In the genomic region with DNA sequence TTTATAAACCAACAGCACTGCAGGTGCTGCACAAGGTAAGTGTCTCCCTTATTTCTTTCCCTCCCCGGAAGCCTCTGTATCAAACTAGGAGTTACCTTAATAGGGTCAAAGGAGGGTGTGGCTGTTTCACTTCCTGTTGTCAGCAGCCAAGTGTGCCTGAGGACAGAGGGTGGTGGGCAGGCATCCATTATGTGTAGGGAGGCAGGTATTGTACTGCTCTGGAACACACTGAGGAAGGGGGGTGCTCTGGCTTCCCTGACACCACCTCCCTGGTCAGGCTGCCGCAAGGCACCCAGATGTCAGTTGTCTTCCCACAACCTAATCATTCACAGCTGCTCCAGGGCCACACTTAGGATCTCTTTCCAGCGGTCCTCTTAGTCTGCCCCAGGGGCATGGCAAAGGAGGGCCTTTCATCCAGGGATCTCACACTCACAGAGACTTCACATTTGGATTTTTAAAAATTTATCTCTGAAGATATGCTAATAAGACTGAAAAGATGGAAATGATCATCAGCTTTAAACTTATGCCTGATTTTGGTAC, we compare ENCODE assay signal across 9 cellular contexts.
DNase-seq lines count a peak whose midpoint lies in the region; ATAC-seq and TF ChIP-seq lines count a peak whose summit lies in the region.
"Had no signal": no experiment of that assay in that cellular context is flagged by ENCODE, and none has a peak within 500 bp of the region (broad histone marks: within the 10 kb centered on the region; RNA-seq: fewer than 3 reads in every experiment).

No MANE protein-coding gene starts in this region.

- DNase-seq in MCF 10A (ENCODE audit: unreplicated experiment) (no peak), breast epithelium (ENCODE audit: low spot score in 2 of 2) (no peak), transverse colon (peak; percentile 61), sciatic nerve (ENCODE audit: low spot score) (no peak), HuH-7 (ENCODE audit: low spot score) (no peak), ascending aorta (ENCODE audit: low spot score in 2 of 2) (no peak)
- peak; percentile 32 for DNase-seq in activated CD8-positive, alpha-beta T cell treated with anti-CD3 and anti-CD28 coated beads, Interleukin-2, amount 10 ng/mL, durations not matched to agents 7 days and 5 days
- DNase-seq: IMR-90 had no signal

- H3K4me3 ChIP-seq in breast epithelium (no peak overlapping the region), transverse colon (peak overlapping the region in 2 of 4 donors; percentile 3 to 12), ascending aorta (no peak overlapping the region)

- H3K36me3 Mint-ChIP-seq in MCF 10A (ENCODE audit: insufficient read depth, unreplicated experiment) = no peaks in the 10 kb centered on the region
- no peaks in the 10 kb centered on the region for H3K36me3 Mint-ChIP-seq in activated CD8-positive, alpha-beta T cell treated with anti-CD3 and anti-CD28 coated beads, Interleukin-2, amount 10 ng/mL, durations not matched to agents 7 days and 5 days (ENCODE audit: low read depth)

- TF ChIP-seq POLR2A in breast epithelium (IDR thresholded peaks at IDR 0.05) = no peak
- TF ChIP-seq POLR2A in transverse colon (IDR thresholded peaks at IDR 0.05) = no peak

- no TSS peak for BruUV-seq in MCF 10A (replicated peaks; lab: Mats Ljungman, UMichigan)

- 56% methylated on average over 3 of the region's 3 CpGs; no CpG with 5 or more reads in 1 of the 2 donors for WGBS in transverse colon (ENCODE audit: low coverage in 1 of 2), 2 donors

- intact Hi-C loops in MCF 10A (cut with micrococcal nuclease) = loop anchor here (10.0 kb wide), 1 partner anchor 50 kb away; no protein-coding TSS in a partner anchor
- intact Hi-C loops in breast epithelium (cut with DNase I; ENCODE audit: low total_unique reads) = no loop called here
- intact Hi-C loops in transverse colon (cut with DNase I; ENCODE audit: low total_unique reads) = no loop called here
- intact Hi-C loops in sciatic nerve (cut with DNase I) = no loop called here
- intact Hi-C loops in ascending aorta (cut with DNase I) = no loop called here

- H3K9me3 Mint-ChIP-seq in MCF 10A (ENCODE audit: unreplicated experiment) = no peaks in the 10 kb centered on the region
- H3K9me3 Mint-ChIP-seq in activated CD8-positive, alpha-beta T cell treated with anti-CD3 and anti-CD28 coated beads, Interleukin-2, amount 10 ng/mL, durations not matched to agents 7 days and 5 days (ENCODE audit: insufficient read depth) = no peaks in the 10 kb centered on the region

- no peaks in the 10 kb centered on the region for H3K27me3 ChIP-seq in breast epithelium
- no peaks in the 10 kb centered on the region for H3K27me3 ChIP-seq in transverse colon
- no peaks in the 10 kb centered on the region for H3K27me3 ChIP-seq in ascending aorta

- H3K36me3 ChIP-seq in breast epithelium (no peaks in the 10 kb centered on the region), transverse colon (no peaks in the 10 kb centered on the region), ascending aorta (no peaks in the 10 kb centered on the region)

- TF ChIP-seq EP300 in transverse colon (IDR thresholded peaks at IDR 0.05; ENCODE audit: low read depth) = peak; percentile 6

- H3K27me3 Mint-ChIP-seq in MCF 10A (ENCODE audit: insufficient read depth, unreplicated experiment) = no peaks in the 10 kb centered on the region
- peaks cover 2% of the 10 kb centered on the region for H3K27me3 Mint-ChIP-seq in activated CD8-positive, alpha-beta T cell treated with anti-CD3 and anti-CD28 coated beads, Interleukin-2, amount 10 ng/mL, durations not matched to agents 7 days and 5 days (ENCODE audit: low read depth)

- H3K4me3 Mint-ChIP-seq in MCF 10A (ENCODE audit: unreplicated experiment) = no peak overlapping the region
- peak overlapping the region; percentile 15 for H3K4me3 Mint-ChIP-seq in activated CD8-positive, alpha-beta T cell treated with anti-CD3 and anti-CD28 coated beads, Interleukin-2, amount 10 ng/mL, durations not matched to agents 7 days and 5 days

- in situ Hi-C loops in transverse colon (cut with MboI; ENCODE audit: low pct_ligation_motif_present in 1 of 4, low pct_unique_long_range_greater_than_20kb in 1 of 4, low sequenced_read_pairs in 3 of 4) = loop anchor here in 1 of 4 donors (25.0 kb wide), 1 partner anchor 317 kb away; no protein-coding TSS in a partner anchor

- POLR2A ChIA-PET in MCF 10A (lab: Yijun Ruan, JAX) = interaction anchor here (0.9 to 3.5 kb wide), 7 partner anchors 7 to 132 kb away, joined by 4 to 38 read pairs (median 9); a partner anchor contains a TSS
- POLR2A ChIA-PET in activated CD8-positive, alpha-beta T cell treated with anti-CD3 and anti-CD28 coated beads, Interleukin-2, amount 10 ng/mL, durations not matched to agents 7 days and 5 days (lab: Charles Lee) = no interaction called here

- H3K27ac Mint-ChIP-seq in MCF 10A (ENCODE audit: low read depth, unreplicated experiment) = peak overlapping the region; percentile 20
- peak overlapping the region; percentile 70 for H3K27ac Mint-ChIP-seq in activated CD8-positive, alpha-beta T cell treated with anti-CD3 and anti-CD28 coated beads, Interleukin-2, amount 10 ng/mL, durations not matched to agents 7 days and 5 days

- H3K4me1 Mint-ChIP-seq in MCF 10A (ENCODE audit: insufficient read depth, unreplicated experiment) = peaks cover 41% of the 10 kb centered on the region
- peaks cover 15% of the 10 kb centered on the region for H3K4me1 Mint-ChIP-seq in activated CD8-positive, alpha-beta T cell treated with anti-CD3 and anti-CD28 coated beads, Interleukin-2, amount 10 ng/mL, durations not matched to agents 7 days and 5 days (ENCODE audit: low read depth)

- ATAC-seq in HG03342 (IDR thresholded peaks at IDR 0.05; ENCODE audit: unreplicated experiment) = peak; percentile 72
- ATAC-seq in activated CD8-positive, alpha-beta T cell treated with anti-CD3 and anti-CD28 coated beads, Interleukin-2, amount 10 ng/mL, durations not matched to agents 7 days and 5 days = peak; percentile 73
- no peak for ATAC-seq in sciatic nerve

- H3K4me1 ChIP-seq in breast epithelium (no peaks in the 10 kb centered on the region), transverse colon (peaks cover 8 to 31% (median 20%) of the 10 kb centered on the region in 4 donors), ascending aorta (no peaks in the 10 kb centered on the region)

- CTCF ChIA-PET in MCF 10A (lab: Yijun Ruan, JAX) = interaction anchor here (0.8 to 1.7 kb wide), 3 partner anchors 10 to 310 kb away, joined by 3 to 9 read pairs (median 4); no protein-coding TSS in a partner anchor
- CTCF ChIA-PET in activated CD8-positive, alpha-beta T cell treated with anti-CD3 and anti-CD28 coated beads, Interleukin-2, amount 10 ng/mL, durations not matched to agents 7 days and 5 days (lab: Charles Lee) = no interaction called here

- H3K27ac ChIP-seq in breast epithelium = no peak overlapping the region
- H3K27ac ChIP-seq in transverse colon = peak overlapping the region; percentile 86 to 92 (median 88)
- H3K27ac ChIP-seq in ascending aorta = no peak overlapping the region

- H3K9me3 ChIP-seq in breast epithelium (no peaks in the 10 kb centered on the region), transverse colon (no peaks in the 10 kb centered on the region), ascending aorta (no peaks in the 10 kb centered on the region)

- no peak for TF ChIP-seq CTCF in MCF 10A (IDR thresholded peaks at IDR 0.05; ENCODE audit: unreplicated experiment)
- no peak for TF ChIP-seq CTCF in breast epithelium (IDR thresholded peaks at IDR 0.05)
- no peak for TF ChIP-seq CTCF in transverse colon (IDR thresholded peaks at IDR 0.05)
- TF ChIP-seq CTCF in ascending aorta (IDR thresholded peaks at IDR 0.05) = no peak

Comparison
In these comparisons a context has a peak if more than half of its experiments do, and no peak if none do; other contexts are left out.
1. DNase-seq: peak in activated CD8-positive, alpha-beta T cell treated with anti-CD3 and anti-CD28 coated beads, Interleukin-2, amount 10 ng/mL, durations not matched to agents 7 days and 5 days (single experiment) and transverse colon (single experiment); none in MCF 10A (single experiment), breast epithelium (0 of 2), sciatic nerve (single experiment), HuH-7 (single experiment) and ascending aorta (0 of 2).
2. H3K27ac ChIP-seq: peak in transverse colon (4 of 4); none in breast epithelium (0 of 2) and ascending aorta (0 of 2).